ENCODE assay signal across 25 cellular contexts in the genomic region with DNA sequence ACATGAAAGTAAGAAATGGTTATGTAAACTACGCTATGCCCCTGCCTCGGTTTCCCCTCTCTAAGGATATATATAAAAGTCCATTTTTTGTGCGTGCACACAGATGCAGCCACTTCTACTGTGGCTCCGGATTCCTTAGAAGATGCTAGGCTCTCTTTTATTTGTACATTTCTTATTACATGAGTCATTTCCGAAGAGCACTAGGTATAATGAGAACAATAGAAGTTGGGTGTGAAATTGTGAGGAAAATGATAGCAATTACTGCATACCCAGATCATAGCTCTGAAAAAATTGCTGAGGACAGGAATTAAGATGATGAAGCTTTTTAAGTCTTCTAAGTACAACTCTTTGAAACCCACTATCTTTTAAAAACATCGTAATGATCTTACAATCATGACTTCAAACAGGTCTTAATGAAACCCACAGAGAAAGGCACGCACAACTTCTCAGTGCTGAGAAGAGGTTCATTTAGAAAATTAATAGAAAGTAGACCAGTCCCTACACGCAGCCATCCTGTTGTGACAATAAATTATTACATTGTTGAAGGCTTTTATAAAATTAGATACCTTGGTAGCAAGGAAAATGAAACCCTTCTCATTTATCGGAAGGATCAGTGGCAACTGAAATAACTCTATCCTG.
"Had no signal": no experiment of that assay in that cellular context is flagged by ENCODE, and none has a peak within 500 bp of the region (broad histone marks: within the 10 kb centered on the region; RNA-seq: fewer than 3 reads in every experiment).

No MANE protein-coding gene starts in this region.

- H3K4me1 ChIP-seq: heart right ventricle, spleen, suprapubic skin, tibial artery had no signal

- DNase-seq: activated CD4-positive, alpha-beta T cell treated with anti-CD3 and anti-CD28 coated beads for 1 hour; activated CD4-positive, alpha-beta T cell treated with anti-CD3 and anti-CD28 coated beads, Interleukin-2, amount 10 ng/mL, durations not matched to agents 7 days and 5 days; activated CD8-positive, alpha-beta memory T cell treated with anti-CD3 and anti-CD28 coated beads, Interleukin-2, amount 10 ng/mL, durations not matched to agents 7 days and 5 days; activated CD8-positive, alpha-beta T cell treated with anti-CD3 and anti-CD28 coated beads, Interleukin-2, amount 10 ng/mL, durations not matched to agents 7 days and 5 days; activated naive CD4-positive, alpha-beta T cell; activated T-cell treated with anti-CD3 and anti-CD28 coated beads for 4 hours; activated T-cell treated with anti-CD3 and anti-CD28 coated beads, Interleukin-2, amount 50 U/mL, for 72 hours; dorsolateral prefrontal cortex; effector memory CD4-positive, alpha-beta T cell; foreskin fibroblast; heart right ventricle; kidney glomerular epithelial cell; naive thymus-derived CD4-positive, alpha-beta T cell; nucleus accumbens; right cardiac atrium; spleen; stimulated activated naive CD4-positive, alpha-beta T cell; T-helper 2 cell; tibial artery had no signal

- H3K4me3 ChIP-seq: coronary artery, dorsolateral prefrontal cortex, heart right ventricle, lung, spleen, suprapubic skin, tibial artery had no signal

- H3K9me3 ChIP-seq: heart right ventricle, suprapubic skin, tibial artery had no signal

- H3K36me3 ChIP-seq: heart right ventricle, spleen, suprapubic skin, tibial artery had no signal

- ATAC-seq: activated CD8-positive, alpha-beta memory T cell treated with anti-CD3 and anti-CD28 coated beads, Interleukin-2, amount 10 ng/mL, durations not matched to agents 7 days and 5 days; activated CD8-positive, alpha-beta T cell treated with anti-CD3 and anti-CD28 coated beads, Interleukin-2, amount 10 ng/mL, durations not matched to agents 7 days and 5 days; activated naive CD4-positive, alpha-beta T cell treated with anti-CD3 and anti-CD28 coated beads, Interleukin-2, amount 50 U/mL, for 72 hours; activated T-cell treated with anti-CD3 and anti-CD28 coated beads, Interleukin-2, amount 50 U/mL, for 72 hours; heart right ventricle; left lobe of liver; naive thymus-derived CD4-positive, alpha-beta T cell; right cardiac atrium; WTC11 had no signal

- H3K27ac ChIP-seq: coronary artery, dorsolateral prefrontal cortex, heart right ventricle, spleen, tibial artery had no signal

- H3K27me3 ChIP-seq: suprapubic skin had no signal
